In the genomic region with DNA sequence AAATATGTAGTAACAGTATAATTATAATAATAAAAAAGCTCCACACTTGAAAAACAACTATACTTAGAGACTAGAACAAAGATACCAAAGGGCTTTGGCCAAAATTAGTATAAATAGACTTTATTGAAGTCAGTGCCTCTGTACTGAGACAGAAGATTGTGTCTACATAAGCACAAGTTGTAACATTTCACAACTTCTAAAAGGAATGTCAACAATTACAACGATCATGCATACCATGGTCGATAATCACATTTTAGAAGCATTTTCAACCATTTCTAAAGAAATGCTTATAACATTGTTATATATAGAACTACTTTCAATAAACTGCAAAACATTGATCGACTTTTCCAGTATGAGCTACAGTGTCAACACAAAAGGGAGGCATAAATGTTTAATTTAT, we compare ENCODE assay signal across 1 cellular context.
TF ChIP-seq lines count a peak whose summit lies in the region.

No MANE protein-coding gene starts in this region.

TF ChIP-seq in K562, 482 proteins besides CTCF, POLR2A, EP300 and RAD21 (continued from another document):
- TF ChIP-seq, protein P1, sequence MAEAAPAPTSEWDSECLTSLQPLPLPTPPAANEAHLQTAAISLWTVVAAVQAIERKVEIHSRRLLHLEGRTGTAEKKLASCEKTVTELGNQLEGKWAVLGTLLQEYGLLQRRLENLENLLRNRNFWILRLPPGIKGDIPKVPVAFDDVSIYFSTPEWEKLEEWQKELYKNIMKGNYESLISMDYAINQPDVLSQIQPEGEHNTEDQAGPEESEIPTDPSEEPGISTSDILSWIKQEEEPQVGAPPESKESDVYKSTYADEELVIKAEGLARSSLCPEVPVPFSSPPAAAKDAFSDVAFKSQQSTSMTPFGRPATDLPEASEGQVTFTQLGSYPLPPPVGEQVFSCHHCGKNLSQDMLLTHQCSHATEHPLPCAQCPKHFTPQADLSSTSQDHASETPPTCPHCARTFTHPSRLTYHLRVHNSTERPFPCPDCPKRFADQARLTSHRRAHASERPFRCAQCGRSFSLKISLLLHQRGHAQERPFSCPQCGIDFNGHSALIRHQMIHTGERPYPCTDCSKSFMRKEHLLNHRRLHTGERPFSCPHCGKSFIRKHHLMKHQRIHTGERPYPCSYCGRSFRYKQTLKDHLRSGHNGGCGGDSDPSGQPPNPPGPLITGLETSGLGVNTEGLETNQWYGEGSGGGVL (CRISPR knock-in tag; IDR thresholded peaks at IDR 0.05): no peak
- no peak for TF ChIP-seq RB1 (IDR thresholded peaks at IDR 0.05; ENCODE audit: low read depth)
- TF ChIP-seq, protein P2, sequence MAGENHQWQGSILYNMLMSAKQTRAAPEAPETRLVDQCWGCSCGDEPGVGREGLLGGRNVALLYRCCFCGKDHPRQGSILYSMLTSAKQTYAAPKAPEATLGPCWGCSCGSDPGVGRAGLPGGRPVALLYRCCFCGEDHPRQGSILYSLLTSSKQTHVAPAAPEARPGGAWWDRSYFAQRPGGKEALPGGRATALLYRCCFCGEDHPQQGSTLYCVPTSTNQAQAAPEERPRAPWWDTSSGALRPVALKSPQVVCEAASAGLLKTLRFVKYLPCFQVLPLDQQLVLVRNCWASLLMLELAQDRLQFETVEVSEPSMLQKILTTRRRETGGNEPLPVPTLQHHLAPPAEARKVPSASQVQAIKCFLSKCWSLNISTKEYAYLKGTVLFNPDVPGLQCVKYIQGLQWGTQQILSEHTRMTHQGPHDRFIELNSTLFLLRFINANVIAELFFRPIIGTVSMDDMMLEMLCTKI (IDR thresholded peaks at IDR 0.05; ENCODE audit: partially characterized antibody): no peak
- no peak for TF ChIP-seq KLF1 (tag; IDR thresholded peaks at IDR 0.05)
- TF ChIP-seq GTF2A2 (tag; IDR thresholded peaks at IDR 0.05): no peak
- no peak for TF ChIP-seq SMAD4 (CRISPR knock-in tag; conservative IDR thresholded peaks at IDR 0.05)
- TF ChIP-seq PHB (CRISPR knock-in tag; IDR thresholded peaks at IDR 0.05): no peak
- no peak for TF ChIP-seq OTX1 (CRISPR knock-in tag; IDR thresholded peaks at IDR 0.05)
- TF ChIP-seq EGR1 (conservative IDR thresholded peaks at IDR 0.05): no peak
